25 cellular contexts compared by ENCODE assay signal in genomic region chr20:5463007-5463686, GRCh38.
"Had no signal": no experiment of that assay in that cellular context is flagged by ENCODE, and none has a peak within 500 bp of the region (broad histone marks: within the 10 kb centered on the region; RNA-seq: fewer than 3 reads in every experiment).

No MANE protein-coding gene starts in this region.

- H3K9me3 ChIP-seq: right lobe of liver, transverse colon had no signal

- H3K4me1 ChIP-seq: heart right ventricle, right lobe of liver, stomach, suprapubic skin, transverse colon had no signal

- H3K27ac Mint-ChIP-seq: activated B cell treated with CpG ODN at 0.5 μM for 24 hours; activated CD4-positive, alpha-beta T cell treated with anti-CD3 and anti-CD28 coated beads for 36 hours; activated naive CD8-positive, alpha-beta T cell treated with anti-CD3 and anti-CD28 coated beads, Interleukin-2, amount 10 ng/mL, durations not matched to agents 7 days and 5 days; activated T-helper 2 cell treated with anti-CD3 and anti-CD28 coated beads, Interferon-gamma antibody, Interleukin-2, Interleukin-4, amounts not matched to agents 10 μg/mL and 5 μg/mL and 100 μg/mL, durations not matched to agents 14 hours and 24 hours and 36 hours; nephron progenitor cell; stimulated activated memory B cell treated with anti-CD40 and anti-IgM and Interleukin-4, amounts not matched to agents 10 μg/mL and 1 μg/mL and 100 μg/mL, for 72 hours had no signal

- H3K4me3 Mint-ChIP-seq: activated B cell treated with CpG ODN at 0.5 μM for 24 hours; activated CD4-positive, alpha-beta T cell treated with anti-CD3 and anti-CD28 coated beads for 36 hours; activated naive CD8-positive, alpha-beta T cell treated with anti-CD3 and anti-CD28 coated beads, Interleukin-2, amount 10 ng/mL, durations not matched to agents 7 days and 5 days; activated T-cell treated with anti-CD3 and anti-CD28 coated beads, Interleukin-2, amount 50 U/mL, for 4 hours; nephron progenitor cell; stimulated activated memory B cell treated with anti-CD40 and anti-IgM and Interleukin-4, amounts not matched to agents 10 μg/mL and 1 μg/mL and 100 μg/mL, for 72 hours had no signal

- H3K4me1 Mint-ChIP-seq: activated B cell treated with CpG ODN at 0.5 μM for 24 hours; activated CD4-positive, alpha-beta T cell treated with anti-CD3 and anti-CD28 coated beads for 36 hours; activated naive CD8-positive, alpha-beta T cell treated with anti-CD3 and anti-CD28 coated beads, Interleukin-2, amount 10 ng/mL, durations not matched to agents 7 days and 5 days; stimulated activated memory B cell treated with anti-CD40 and anti-IgM and Interleukin-4, amounts not matched to agents 10 μg/mL and 1 μg/mL and 100 μg/mL, for 72 hours had no signal

- DNase-seq: activated B cell treated with CpG ODN at 0.5 μM for 24 hours; activated CD4-positive, alpha-beta T cell treated with anti-CD3 and anti-CD28 coated beads for 36 hours; activated CD4-positive, alpha-beta T cell treated with anti-CD3 and anti-CD28 coated beads, Interleukin-2, amount 50 U/mL, for 48 hours; activated CD8-positive, alpha-beta memory T cell treated with anti-CD3 and anti-CD28 coated beads, Interleukin-2, amount 50 U/mL, for 48 hours; activated naive CD4-positive, alpha-beta T cell treated with Interleukin-2 at 50 U/mL for 16 hours; activated naive CD8-positive, alpha-beta T cell treated with anti-CD3 and anti-CD28 coated beads, Interleukin-2, amount 10 ng/mL, durations not matched to agents 7 days and 5 days; activated T-cell treated with anti-CD3 and anti-CD28 coated beads, Interleukin-2, amount 50 U/mL, for 4 hours; amniotic stem cell; heart right ventricle; left colon; mesendoderm; mucosa of descending colon; nephron progenitor cell; nucleus accumbens; posterior cingulate gyrus; right lobe of liver; stimulated activated CD4-positive, alpha-beta T cell treated with anti-CD3 and anti-CD28 coated beads, Interleukin-15, amount 100 ng/mL, for 24 hours; stomach; T1000; transverse colon had no signal

- H3K36me3 Mint-ChIP-seq: stimulated activated memory B cell treated with anti-CD40 and anti-IgM and Interleukin-4, amounts not matched to agents 10 μg/mL and 1 μg/mL and 100 μg/mL, for 72 hours had no signal

- H3K27ac ChIP-seq: cardiac muscle cell, heart right ventricle, right lobe of liver, skin epidermis, stomach, suprapubic skin, transverse colon had no signal

- H3K9me3 Mint-ChIP-seq: activated T-helper 2 cell treated with anti-CD3 and anti-CD28 coated beads, Interferon-gamma antibody, Interleukin-2, Interleukin-4, amounts not matched to agents 10 μg/mL and 5 μg/mL and 100 μg/mL, durations not matched to agents 14 hours and 24 hours and 36 hours had no signal

- H3K27me3 ChIP-seq: cardiac muscle cell, right lobe of liver, transverse colon had no signal

- H3K4me3 ChIP-seq: cardiac muscle cell, heart right ventricle, mucosa of descending colon, right lobe of liver, skin epidermis, stomach, suprapubic skin, transverse colon had no signal

- H3K36me3 ChIP-seq: cardiac muscle cell, heart right ventricle, right lobe of liver, stomach, suprapubic skin, transverse colon had no signal
